9 cellular contexts compared by ENCODE assay signal in the genomic region with DNA sequence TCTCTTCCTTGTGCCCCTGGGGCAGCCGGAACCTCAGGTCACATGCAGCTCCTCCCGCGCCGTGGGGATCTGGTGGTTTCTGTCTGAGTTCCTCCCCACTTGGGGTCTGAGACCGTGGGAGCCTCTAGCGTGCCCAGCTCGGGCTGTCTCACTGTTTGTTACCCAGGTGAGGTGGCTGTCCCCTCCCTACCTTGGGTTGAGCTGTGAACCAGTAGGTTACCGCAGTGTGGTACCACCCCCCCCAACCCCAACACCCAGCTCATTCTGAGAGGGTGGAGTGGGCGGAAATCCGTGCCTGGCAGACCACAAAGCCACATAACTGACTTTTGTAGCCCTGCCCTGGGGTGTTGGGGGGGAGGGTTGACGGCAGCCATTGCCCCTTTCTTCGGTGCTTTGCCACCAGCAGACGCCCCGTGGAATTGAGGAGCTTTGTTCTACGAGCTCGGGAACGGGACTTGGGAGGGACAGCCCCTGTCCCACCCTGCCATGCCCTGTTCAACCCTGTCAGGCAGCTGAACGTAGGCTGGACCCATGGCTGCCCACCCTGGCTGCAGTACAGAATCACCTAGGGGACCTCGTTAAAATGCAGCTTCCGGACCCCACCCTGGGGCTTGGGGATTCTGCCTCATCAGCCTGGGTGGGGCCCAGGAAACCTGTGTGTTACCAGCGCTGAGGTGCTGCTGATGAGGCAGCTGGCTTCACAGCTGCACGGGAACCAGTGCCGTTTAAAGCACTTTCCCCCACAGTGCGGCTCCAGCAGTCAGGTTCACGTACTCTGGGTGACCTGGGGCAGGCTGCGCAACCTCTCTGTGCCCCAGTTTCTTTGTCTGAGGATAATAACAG. TPM values are rescaled to one million over a fixed set of nuclear protein-coding genes. Genes with fewer than 3 reads are reported as not detected.
DNase-seq lines count a peak whose midpoint lies in the region; ATAC-seq and TF ChIP-seq lines count a peak whose summit lies in the region.
"Had no signal": no experiment of that assay in that cellular context is flagged by ENCODE, and none has a peak within 500 bp of the region (broad histone marks: within the 10 kb centered on the region; RNA-seq: fewer than 3 reads in every experiment).

No MANE protein-coding gene starts in this region.

- intact Hi-C loops in CD4-positive, alpha-beta T cell (cut with DNase I, micrococcal nuclease) = loop anchor here (1.0 to 2.0 kb wide), 4 partner anchors 18 to 28 kb away; a partner anchor contains a TSS

- ATAC-seq in CD4-positive, alpha-beta T cell (ENCODE audit: poor library complexity) = peak; percentile 81
- ATAC-seq in HG03139 (IDR thresholded peaks at IDR 0.05; ENCODE audit: unreplicated experiment) = peak; percentile 55
- ATAC-seq: body of pancreas had no signal

- H3K36me3 ChIP-seq in effector memory CD4-positive, alpha-beta T cell (ENCODE audit: control insufficient read depth, insufficient read depth, low read length) = no peaks in the 10 kb centered on the region

- peak overlapping the region; percentile 83 for H3K4me3 Mint-ChIP-seq in CD4-positive, alpha-beta T cell

- no peak for TF ChIP-seq CTCF in CD4-positive, alpha-beta T cell (IDR thresholded peaks at IDR 0.05)

- no peaks in the 10 kb centered on the region for H3K9me3 ChIP-seq in CD4-positive, alpha-beta T cell (ENCODE audit: control insufficient read depth, low read length)
- no peaks in the 10 kb centered on the region for H3K9me3 ChIP-seq in effector memory CD4-positive, alpha-beta T cell (ENCODE audit: control insufficient read depth, low read length)
- H3K9me3 ChIP-seq: body of pancreas had no signal

- H3K4me1 ChIP-seq in effector memory CD4-positive, alpha-beta T cell (ENCODE audit: control insufficient read depth, insufficient read depth, low read length, poor library complexity, severe bottlenecking) = peaks cover 24% of the 10 kb centered on the region
- H3K4me1 ChIP-seq: body of pancreas had no signal

- POLR2A ChIA-PET in CD4-positive, alpha-beta T cell (lab: Charles Lee) = interaction anchor here (0.6 to 5.9 kb wide), 27 partner anchors 9 to 1032 kb away, joined by 3 to 213 read pairs (median 6); a partner anchor contains a TSS

- H3K9me3 Mint-ChIP-seq in CD4-positive, alpha-beta T cell = no peaks in the 10 kb centered on the region

- H3K27me3 Mint-ChIP-seq in CD4-positive, alpha-beta T cell = no peaks in the 10 kb centered on the region

- peak; percentile 88 to 98 (median 92) for DNase-seq in CD4-positive, alpha-beta T cell
- peak; percentile 86 for DNase-seq in activated CD4-positive, alpha-beta T cell treated with anti-CD3 and anti-CD28 coated beads for 1 hour
- DNase-seq in effector memory CD4-positive, alpha-beta T cell = peak; percentile 92 to 95 (median 94)
- peak; percentile 65 to 75 (median 74) for DNase-seq in stimulated activated CD4-positive, alpha-beta T cell treated with anti-CD3 and anti-CD28 coated beads, TNF-alpha, amount 100 ng/mL, for 48 hours (ENCODE audit: low read depth in 3 of 3)
- DNase-seq in RKO (ENCODE audit: low spot score) = no peak
- DNase-seq in NCI-H748 treated with DMSO at 0.1 percent for 48 hours (lab: John Stamatoyannopoulos, UW) = no peak
- DNase-seq in hepatic stellate cell (ENCODE audit: low spot score) = no peak

- CTCF ChIA-PET in CD4-positive, alpha-beta T cell (lab: Charles Lee) = interaction anchor here (0.9 to 3.5 kb wide), 10 partner anchors 11 to 198 kb away, joined by 3 to 45 read pairs (median 6); a partner anchor contains a TSS

- H3K27ac ChIP-seq in CD4-positive, alpha-beta T cell (ENCODE audit: low read depth, low read length) = peak overlapping the region; percentile 69
- H3K27ac ChIP-seq in effector memory CD4-positive, alpha-beta T cell (ENCODE audit: insufficient read depth, low read length, poor library complexity, severe bottlenecking) = peak overlapping the region; percentile 63
- H3K27ac ChIP-seq: body of pancreas had no signal

- H3K4me1 Mint-ChIP-seq in CD4-positive, alpha-beta T cell (ENCODE audit: low read depth) = peaks cover 40% of the 10 kb centered on the region

- peak overlapping the region; percentile 38 for H3K4me3 ChIP-seq in effector memory CD4-positive, alpha-beta T cell (ENCODE audit: insufficient read depth, low read depth, low read length, poor library complexity, severe bottlenecking)
- H3K4me3 ChIP-seq: body of pancreas had no signal

- H3K36me3 Mint-ChIP-seq in CD4-positive, alpha-beta T cell (ENCODE audit: low read depth) = no peaks in the 10 kb centered on the region

- no peaks in the 10 kb centered on the region for H3K27me3 ChIP-seq in CD4-positive, alpha-beta T cell (ENCODE audit: control insufficient read depth, insufficient read depth, low read length)
- no peaks in the 10 kb centered on the region for H3K27me3 ChIP-seq in effector memory CD4-positive, alpha-beta T cell (replicated peaks; ENCODE audit: control insufficient read depth, insufficient read depth, low read length, poor library complexity, severe bottlenecking)
- H3K27me3 ChIP-seq: body of pancreas had no signal

- peak overlapping the region; percentile 97 for H3K27ac Mint-ChIP-seq in CD4-positive, alpha-beta T cell

RNA-seq across cellular contexts. Expression of a gene that starts 18.5 kb away (rescaled TPM):
- 10 to 100 TPM; 46.3 to 49.7 TPM for total RNA-seq in CD4-positive, alpha-beta T cell

Comparison
In these comparisons a context has a peak if more than half of its experiments do, and no peak if none do; other contexts are left out.
1. DNase-seq: peak in CD4-positive, alpha-beta T cell (10 of 10), activated CD4-positive, alpha-beta T cell treated with anti-CD3 and anti-CD28 coated beads for 1 hour (single experiment), effector memory CD4-positive, alpha-beta T cell (3 of 3) and stimulated activated CD4-positive, alpha-beta T cell treated with anti-CD3 and anti-CD28 coated beads, TNF-alpha, amount 100 ng/mL, for 48 hours (3 of 3); none in RKO (single experiment), NCI-H748 treated with DMSO at 0.1 percent for 48 hours (single experiment) and hepatic stellate cell (single experiment).